Comparison of ENCODE assay signal across 19 cellular contexts in genomic region chr14:72869407-72870329, GRCh38. TPM values are rescaled to one million over a fixed set of nuclear protein-coding genes. Genes with fewer than 3 reads are reported as not detected.
"Had no signal": no experiment of that assay in that cellular context is flagged by ENCODE, and none has a peak within 500 bp of the region (broad histone marks: within the 10 kb centered on the region; RNA-seq: fewer than 3 reads in every experiment).

No MANE protein-coding gene starts in this region.

- ATAC-seq: activated T-helper 17 cell treated with anti-CD3 and anti-CD28 coated beads, Interleukin-2, amount 50 U/mL, for 72 hours; pancreas; T-helper 17 cell had no signal

- H3K27me3 Mint-ChIP-seq: activated T-helper 17 cell treated with anti-CD3 and anti-CD28 coated beads, Interleukin-2, amount 50 U/mL, for 72 hours; naive B cell had no signal

- H3K4me1 ChIP-seq: esophagus squamous epithelium, pancreas, tibial nerve, vagina had no signal

- H3K27ac ChIP-seq: esophagus squamous epithelium, pancreas, tibial nerve, vagina had no signal

- H3K27ac Mint-ChIP-seq: activated naive CD4-positive, alpha-beta T cell treated with anti-CD3 and anti-CD28 coated beads, Interleukin-2, amount 10 ng/mL, durations not matched to agents 7 days and 5 days; activated T-helper 17 cell treated with anti-CD3 and anti-CD28 coated beads, Interleukin-2, amount 50 U/mL, for 72 hours; immature natural killer cell; T-helper 17 cell had no signal

- H3K4me3 Mint-ChIP-seq: activated naive CD4-positive, alpha-beta T cell treated with anti-CD3 and anti-CD28 coated beads, Interleukin-2, amount 10 ng/mL, durations not matched to agents 7 days and 5 days; activated T-helper 17 cell treated with anti-CD3 and anti-CD28 coated beads, Interleukin-2, amount 50 U/mL, for 72 hours; immature natural killer cell; T-helper 17 cell had no signal

- H3K27me3 ChIP-seq: esophagus squamous epithelium, pancreas, tibial nerve, vagina had no signal

- H3K4me1 Mint-ChIP-seq: activated naive CD4-positive, alpha-beta T cell treated with anti-CD3 and anti-CD28 coated beads, Interleukin-2, amount 10 ng/mL, durations not matched to agents 7 days and 5 days; activated T-helper 17 cell treated with anti-CD3 and anti-CD28 coated beads, Interleukin-2, amount 50 U/mL, for 72 hours; immature natural killer cell had no signal

- H3K4me3 ChIP-seq: esophagus squamous epithelium, lung, pancreas, tibial nerve, vagina had no signal

- H3K9me3 ChIP-seq: pancreas, vagina had no signal

- DNase-seq: activated naive CD4-positive, alpha-beta T cell treated with anti-CD3 and anti-CD28 coated beads, Interleukin-2, amount 10 ng/mL, durations not matched to agents 7 days and 5 days; esophagus squamous epithelium; glutamatergic neuron; immature natural killer cell; naive B cell; pancreas; small intestine; stimulated activated CD4-positive, alpha-beta T cell treated with anti-CD3 and anti-CD28 coated beads, Interleukin-4, amount 100 ng/mL, for 4 hours; stimulated activated CD8-positive, alpha-beta memory T cell treated with anti-CD3 and anti-CD28 coated beads, Interleukin-4, amount 100 ng/mL, for 48 hours; stimulated activated naive CD4-positive, alpha-beta T cell treated with Interleukin-2 at 50 U/mL for 16 hours; substantia nigra; T-helper 17 cell had no signal

- H3K36me3 ChIP-seq: esophagus squamous epithelium, pancreas, tibial nerve, vagina had no signal

- FAIRE-seq: astrocyte, colon, pancreas, small intestine, TTC549 had no signal

- H3K9me3 Mint-ChIP-seq: activated T-helper 17 cell treated with anti-CD3 and anti-CD28 coated beads, Interleukin-2, amount 50 U/mL, for 72 hours had no signal

RNA-seq across cellular contexts. Expression of gene DPF3, which starts 24.2 kb away (rescaled TPM):
- total RNA-seq: vagina had no signal
